In genomic region chr15:89801471-89802205, GRCh38 we compare ENCODE assay signal across 25 cellular contexts. TPM values are rescaled to one million over a fixed set of nuclear protein-coding genes. Genes with fewer than 3 reads are reported as not detected.
"Had no signal": no experiment of that assay in that cellular context is flagged by ENCODE, and none has a peak within 500 bp of the region (broad histone marks: within the 10 kb centered on the region; RNA-seq: fewer than 3 reads in every experiment).

No MANE protein-coding gene starts in this region.

- ATAC-seq: activated CD8-positive, alpha-beta memory T cell treated with anti-CD3 and anti-CD28 coated beads, Interleukin-2, amount 10 ng/mL, durations not matched to agents 7 days and 5 days; activated naive CD8-positive, alpha-beta T cell treated with anti-CD3 and anti-CD28 coated beads, Interleukin-2, amount 50 U/mL, for 24 hours; esophagus mucosa; gastrocnemius medialis; pancreas; stimulated activated effector memory CD8-positive, alpha-beta T cell treated with anti-CD3 and anti-CD28 coated beads, Interleukin-12 subunit alpha, Interleukin-12 subunit beta, amount 100 ng/mL, for 72 hours had no signal

- DNase-seq: activated B cell treated with CpG ODN at 0.5 μM for 24 hours; activated CD4-positive, alpha-beta memory T cell treated with anti-CD3 and anti-CD28 coated beads, Interleukin-2, amount 10 ng/mL, durations not matched to agents 7 days and 5 days; activated CD4-positive, alpha-beta T cell treated with anti-CD3 and anti-CD28 coated beads for 48 hours; activated CD8-positive, alpha-beta memory T cell treated with anti-CD3 and anti-CD28 coated beads, Interleukin-2, amount 10 ng/mL, durations not matched to agents 7 days and 5 days; activated naive CD8-positive, alpha-beta T cell treated with anti-CD3 and anti-CD28 coated beads, Interleukin-2, amount 50 U/mL, for 24 hours; anterior cingulate cortex; brain microvascular endothelial cell; colonic mucosa; effector CD4-positive, alpha-beta T cell; gastrocnemius medialis; head of caudate nucleus; left ventricle myocardium inferior; naive B cell; stimulated activated CD4-positive, alpha-beta T cell treated with anti-CD3 and anti-CD28 coated beads, Interleukin-4, amount 100 ng/mL, for 24 hours; testis; upper lobe of left lung had no signal

- H3K27me3 ChIP-seq: brain microvascular endothelial cell, colonic mucosa, gastrocnemius medialis, pancreas, right lobe of liver, testis, upper lobe of left lung had no signal

- H3K9me3 ChIP-seq: colonic mucosa, gastrocnemius medialis, pancreas, right lobe of liver, testis, upper lobe of left lung had no signal

- H3K27ac ChIP-seq: brain microvascular endothelial cell, colonic mucosa, gastrocnemius medialis, left ventricle myocardium inferior, testis, upper lobe of left lung had no signal

- FAIRE-seq: keratinocyte, pancreas, TTC549 had no signal

- H3K4me3 ChIP-seq: colonic mucosa, gastrocnemius medialis, left ventricle myocardium inferior, right lobe of liver, smooth muscle cell, testis, upper lobe of left lung had no signal

- H3K4me2 ChIP-seq: smooth muscle cell had no signal

- H3K36me3 ChIP-seq: colonic mucosa, gastrocnemius medialis had no signal

- H3K4me1 ChIP-seq: gastrocnemius medialis, left ventricle myocardium inferior, testis, upper lobe of left lung had no signal

RNA-seq across cellular contexts. Expression of gene MESP2, which starts 25.5 kb away (rescaled TPM):
- total RNA-seq: activated CD4-positive, alpha-beta memory T cell treated with anti-CD3 and anti-CD28 coated beads, Interleukin-2, amount 10 ng/mL, durations not matched to agents 7 days and 5 days; activated CD8-positive, alpha-beta memory T cell treated with anti-CD3 and anti-CD28 coated beads, Interleukin-2, amount 10 ng/mL, durations not matched to agents 7 days and 5 days; gastrocnemius medialis; mononuclear cell; pulmonary artery endothelial cell; smooth muscle cell had no signal

RNA-seq across cellular contexts. Expression of gene MESP1, which starts 50.6 kb away (rescaled TPM):
- total RNA-seq: mononuclear cell, smooth muscle cell had no signal
- polyA plus RNA-seq: keratinocyte had no signal
